ENCODE assay signal across 16 cellular contexts in genomic region chr17:74116087-74116717, GRCh38.
DNase-seq lines count a peak whose midpoint lies in the region; ATAC-seq and TF ChIP-seq lines count a peak whose summit lies in the region.
"Had no signal": no experiment of that assay in that cellular context is flagged by ENCODE, and none has a peak within 500 bp of the region (broad histone marks: within the 10 kb centered on the region; RNA-seq: fewer than 3 reads in every experiment).

No MANE protein-coding gene starts in this region.

- DNase-seq in AG20443 (ENCODE audit: low spot score) (peak; percentile 55), GM23338 (ENCODE audit: low spot score) (no peak), SHP77 (lab: John Stamatoyannopoulos, UW) (peak; percentile 30 to 49), left kidney (ENCODE audit: low read depth, low spot score) (peak; percentile 57), SK-N-DZ (ENCODE audit: low spot score) (no peak), MCF 10A (ENCODE audit: unreplicated experiment) (no peak)
- DNase-seq in stimulated activated naive CD4-positive, alpha-beta T cell treated with Interleukin-2 at 50 U/mL for 16 hours (lab: John Stamatoyannopoulos, UW): no peak
- DNase-seq: activated CD4-positive, alpha-beta T cell treated with anti-CD3 and anti-CD28 coated beads, Interleukin-2, amount 50 U/mL, for 1 hour; C1 segment of cervical spinal cord; left cardiac atrium; NCI-H1105; T-helper 9 cell; upper lobe of left lung had no signal

- no peaks in the 10 kb centered on the region; the same call in 1 of the 2 replicates for H3F3A ChIP-seq in GM23338 (replicated peaks; ENCODE audit: low read depth)

- no peak overlapping the region for H3K27ac ChIP-seq in GM23338 (ENCODE audit: low read depth)
- H3K27ac ChIP-seq: upper lobe of left lung had no signal

- no peaks in the 10 kb centered on the region for H3K9me2 ChIP-seq in GM23338 (ENCODE audit: insufficient read depth)

- H3K79me2 ChIP-seq in GM23338 (replicated peaks; ENCODE audit: insufficient read depth): no peaks in the 10 kb centered on the region

- BruUV-seq in MCF 10A (replicated peaks; lab: Mats Ljungman, UMichigan): no TSS peak

- H3K27me3 ChIP-seq in GM23338 (ENCODE audit: insufficient read depth): no peaks in the 10 kb centered on the region
- H3K27me3 ChIP-seq: upper lobe of left lung had no signal

- no peaks in the 10 kb centered on the region for H3K36me3 Mint-ChIP-seq in GM23338 (ENCODE audit: low read depth)
- H3K36me3 Mint-ChIP-seq in MCF 10A (ENCODE audit: insufficient read depth, unreplicated experiment): no peaks in the 10 kb centered on the region

- H3K4me2 ChIP-seq in GM23338: peak overlapping the region; percentile 62

- H3K4me3 Mint-ChIP-seq in GM23338 (no peak overlapping the region; the same call in 2 of the 3 replicates), MCF 10A (ENCODE audit: unreplicated experiment) (no peak overlapping the region)

- peaks cover 24% of the 10 kb centered on the region for H3K27me3 Mint-ChIP-seq in GM23338 (ENCODE audit: insufficient read depth, low read depth, poor library complexity)
- peaks cover 61% of the 10 kb centered on the region for H3K27me3 Mint-ChIP-seq in MCF 10A (ENCODE audit: insufficient read depth, unreplicated experiment)

- CTCF ChIA-PET in MCF 10A (lab: Yijun Ruan, JAX): no interaction called here

- H3K4me1 ChIP-seq in GM23338 (ENCODE audit: insufficient read depth): peaks cover 30% of the 10 kb centered on the region
- H3K4me1 ChIP-seq: upper lobe of left lung had no signal

- H4K20me1 ChIP-seq in GM23338 (replicated peaks; ENCODE audit: insufficient read depth): no peaks in the 10 kb centered on the region

- H3K4me1 Mint-ChIP-seq in GM23338 (peaks cover 38% of the 10 kb centered on the region), MCF 10A (ENCODE audit: insufficient read depth, unreplicated experiment) (no peaks in the 10 kb centered on the region)

- ATAC-seq in GM23338: peak; percentile 40
- no peak for ATAC-seq in HG03432 (IDR thresholded peaks at IDR 0.05; ENCODE audit: unreplicated experiment)
- ATAC-seq: HepG2, left cardiac atrium had no signal

- H3K4me3 ChIP-seq in GM23338: no peak overlapping the region
- H3K4me3 ChIP-seq: upper lobe of left lung had no signal

- H2AFZ ChIP-seq in GM23338: peak overlapping the region; percentile 47; the same call in 1 of the 2 replicates

- intact Hi-C loops in MCF 10A (cut with micrococcal nuclease): no loop called here

- no peaks in the 10 kb centered on the region for H3K36me3 ChIP-seq in GM23338 (ENCODE audit: insufficient read depth)
- H3K36me3 ChIP-seq: upper lobe of left lung had no signal

- no peaks in the 10 kb centered on the region; the same call in 2 of the 3 replicates for H3K9me3 Mint-ChIP-seq in GM23338
- no peaks in the 10 kb centered on the region for H3K9me3 Mint-ChIP-seq in MCF 10A (ENCODE audit: unreplicated experiment)
- H3K9me3 Mint-ChIP-seq: activated T-helper 2 cell treated with anti-CD3 and anti-CD28 coated beads, Interferon-gamma antibody, Interleukin-2, Interleukin-4, amounts not matched to agents 10 μg/mL and 5 μg/mL and 100 μg/mL, durations not matched to agents 14 hours and 24 hours and 36 hours had no signal

- POLR2A ChIA-PET in MCF 10A (lab: Yijun Ruan, JAX): no interaction called here

- no peak for TF ChIP-seq CTCF in GM23338 (conservative IDR thresholded peaks at IDR 0.05; ENCODE audit: low read depth in 2 of 2)
- TF ChIP-seq CTCF in MCF 10A (IDR thresholded peaks at IDR 0.05; ENCODE audit: unreplicated experiment): no peak

- H3K27ac Mint-ChIP-seq in GM23338 (no peak overlapping the region), MCF 10A (ENCODE audit: low read depth, unreplicated experiment) (no peak overlapping the region)
- H3K27ac Mint-ChIP-seq: activated T-helper 2 cell treated with anti-CD3 and anti-CD28 coated beads, Interferon-gamma antibody, Interleukin-2, Interleukin-4, amounts not matched to agents 10 μg/mL and 5 μg/mL and 100 μg/mL, durations not matched to agents 14 hours and 24 hours and 36 hours had no signal

TF ChIP-seq in GM23338, 12 proteins besides CTCF, POLR2A, EP300 and RAD21:
- TF ChIP-seq EZH2 (IDR thresholded peaks at IDR 0.05; ENCODE audit: low read depth, unreplicated experiment) (no peak), EZH2phosphoT487 (IDR thresholded peaks at IDR 0.05; ENCODE audit: unreplicated experiment) (no peak)
- TF ChIP-seq, protein P1, sequence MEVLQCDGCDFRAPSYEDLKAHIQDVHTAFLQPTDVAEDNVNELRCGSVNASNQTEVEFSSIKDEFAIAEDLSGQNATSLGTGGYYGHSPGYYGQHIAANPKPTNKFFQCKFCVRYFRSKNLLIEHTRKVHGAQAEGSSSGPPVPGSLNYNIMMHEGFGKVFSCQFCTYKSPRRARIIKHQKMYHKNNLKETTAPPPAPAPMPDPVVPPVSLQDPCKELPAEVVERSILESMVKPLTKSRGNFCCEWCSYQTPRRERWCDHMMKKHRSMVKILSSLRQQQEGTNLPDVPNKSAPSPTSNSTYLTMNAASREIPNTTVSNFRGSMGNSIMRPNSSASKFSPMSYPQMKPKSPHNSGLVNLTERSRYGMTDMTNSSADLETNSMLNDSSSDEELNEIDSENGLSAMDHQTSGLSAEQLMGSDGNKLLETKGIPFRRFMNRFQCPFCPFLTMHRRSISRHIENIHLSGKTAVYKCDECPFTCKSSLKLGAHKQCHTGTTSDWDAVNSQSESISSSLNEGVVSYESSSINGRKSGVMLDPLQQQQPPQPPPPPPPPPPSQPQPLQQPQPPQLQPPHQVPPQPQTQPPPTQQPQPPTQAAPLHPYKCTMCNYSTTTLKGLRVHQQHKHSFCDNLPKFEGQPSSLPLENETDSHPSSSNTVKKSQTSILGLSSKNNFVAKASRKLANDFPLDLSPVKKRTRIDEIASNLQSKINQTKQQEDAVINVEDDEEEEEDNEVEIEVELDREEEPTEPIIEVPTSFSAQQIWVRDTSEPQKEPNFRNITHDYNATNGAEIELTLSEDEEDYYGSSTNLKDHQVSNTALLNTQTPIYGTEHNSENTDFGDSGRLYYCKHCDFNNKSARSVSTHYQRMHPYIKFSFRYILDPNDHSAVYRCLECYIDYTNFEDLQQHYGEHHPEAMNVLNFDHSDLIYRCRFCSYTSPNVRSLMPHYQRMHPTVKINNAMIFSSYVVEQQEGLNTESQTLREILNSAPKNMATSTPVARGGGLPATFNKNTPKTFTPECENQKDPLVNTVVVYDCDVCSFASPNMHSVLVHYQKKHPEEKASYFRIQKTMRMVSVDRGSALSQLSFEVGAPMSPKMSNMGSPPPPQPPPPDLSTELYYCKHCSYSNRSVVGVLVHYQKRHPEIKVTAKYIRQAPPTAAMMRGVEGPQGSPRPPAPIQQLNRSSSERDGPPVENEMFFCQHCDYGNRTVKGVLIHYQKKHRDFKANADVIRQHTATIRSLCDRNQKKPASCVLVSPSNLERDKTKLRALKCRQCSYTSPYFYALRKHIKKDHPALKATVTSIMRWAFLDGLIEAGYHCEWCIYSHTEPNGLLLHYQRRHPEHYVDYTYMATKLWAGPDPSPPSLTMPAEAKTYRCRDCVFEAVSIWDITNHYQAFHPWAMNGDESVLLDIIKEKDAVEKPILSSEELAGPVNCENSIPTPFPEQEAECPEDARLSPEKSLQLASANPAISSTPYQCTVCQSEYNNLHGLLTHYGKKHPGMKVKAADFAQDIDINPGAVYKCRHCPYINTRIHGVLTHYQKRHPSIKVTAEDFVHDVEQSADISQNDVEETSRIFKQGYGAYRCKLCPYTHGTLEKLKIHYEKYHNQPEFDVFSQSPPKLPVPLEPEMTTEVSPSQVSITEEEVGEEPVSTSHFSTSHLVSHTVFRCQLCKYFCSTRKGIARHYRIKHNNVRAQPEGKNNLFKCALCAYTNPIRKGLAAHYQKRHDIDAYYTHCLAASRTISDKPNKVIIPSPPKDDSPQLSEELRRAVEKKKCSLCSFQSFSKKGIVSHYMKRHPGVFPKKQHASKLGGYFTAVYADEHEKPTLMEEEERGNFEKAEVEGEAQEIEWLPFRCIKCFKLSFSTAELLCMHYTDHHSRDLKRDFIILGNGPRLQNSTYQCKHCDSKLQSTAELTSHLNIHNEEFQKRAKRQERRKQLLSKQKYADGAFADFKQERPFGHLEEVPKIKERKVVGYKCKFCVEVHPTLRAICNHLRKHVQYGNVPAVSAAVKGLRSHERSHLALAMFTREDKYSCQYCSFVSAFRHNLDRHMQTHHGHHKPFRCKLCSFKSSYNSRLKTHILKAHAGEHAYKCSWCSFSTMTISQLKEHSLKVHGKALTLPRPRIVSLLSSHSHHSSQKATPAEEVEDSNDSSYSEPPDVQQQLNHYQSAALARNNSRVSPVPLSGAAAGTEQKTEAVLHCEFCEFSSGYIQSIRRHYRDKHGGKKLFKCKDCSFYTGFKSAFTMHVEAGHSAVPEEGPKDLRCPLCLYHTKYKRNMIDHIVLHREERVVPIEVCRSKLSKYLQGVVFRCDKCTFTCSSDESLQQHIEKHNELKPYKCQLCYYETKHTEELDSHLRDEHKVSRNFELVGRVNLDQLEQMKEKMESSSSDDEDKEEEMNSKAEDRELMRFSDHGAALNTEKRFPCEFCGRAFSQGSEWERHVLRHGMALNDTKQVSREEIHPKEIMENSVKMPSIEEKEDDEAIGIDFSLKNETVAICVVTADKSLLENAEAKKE (CRISPR knock-in tag; IDR thresholded peaks at IDR 0.05): no peak

Comparison
In these comparisons a context has a peak if more than half of its experiments do, and no peak if none do; other contexts are left out.
1. DNase-seq: peak in AG20443 (single experiment), SHP77 (2 of 2) and left kidney (single experiment); none in GM23338 (single experiment), stimulated activated naive CD4-positive, alpha-beta T cell treated with Interleukin-2 at 50 U/mL for 16 hours (single experiment), SK-N-DZ (single experiment) and MCF 10A (single experiment).